8 cellular contexts compared by ENCODE assay signal in the genomic region with DNA sequence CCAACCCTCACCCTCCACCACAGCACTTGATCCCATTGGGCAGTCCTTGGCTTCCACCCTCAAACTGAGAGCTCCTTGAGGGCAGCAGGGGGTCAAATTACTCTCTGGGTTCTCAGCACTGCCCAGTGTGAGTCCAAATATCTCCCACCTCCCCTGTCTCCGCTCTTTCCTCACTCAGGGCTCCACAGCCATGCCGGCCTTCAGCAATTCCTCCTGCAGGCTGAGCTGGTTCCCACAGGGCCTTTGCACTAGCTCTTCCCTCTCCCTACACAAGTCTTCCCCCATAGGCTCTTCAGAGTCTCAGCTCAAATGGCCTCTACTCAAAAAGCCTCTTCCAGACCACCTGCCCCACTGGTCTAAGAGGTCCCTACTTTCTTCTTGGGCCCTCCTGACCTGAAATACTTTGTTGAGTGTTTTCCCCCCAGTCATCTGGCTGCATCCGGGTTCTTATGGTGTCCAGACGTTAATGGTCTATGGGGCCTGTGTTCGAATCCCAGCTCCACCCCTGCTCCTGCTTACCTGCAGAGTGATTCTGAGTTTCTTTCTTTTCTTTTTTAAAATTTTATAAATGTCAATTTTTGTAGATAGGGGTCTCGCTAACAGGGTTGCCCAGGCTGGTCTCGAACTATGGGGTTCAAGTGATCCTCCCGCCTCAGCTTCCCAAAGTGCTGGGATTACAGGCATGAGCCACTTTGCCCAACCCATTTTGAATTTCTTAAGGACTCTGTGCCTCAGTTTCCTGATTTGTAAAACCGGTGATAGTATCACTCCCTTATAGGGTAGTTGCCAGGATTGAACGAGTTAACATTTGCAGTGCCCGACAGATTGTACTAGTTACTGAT. TPM values are rescaled to one million over a fixed set of nuclear protein-coding genes. Genes with fewer than 3 reads are reported as not detected.
DNase-seq lines count a peak whose midpoint lies in the region; ATAC-seq and TF ChIP-seq lines count a peak whose summit lies in the region.

No MANE protein-coding gene starts in this region.

- peaks cover 32% of the 10 kb centered on the region for H3K79me2 ChIP-seq in smooth muscle cell (ENCODE audit: low read depth)

- no peaks in the 10 kb centered on the region for H3K9me3 ChIP-seq in iPS DF 6.9 (ENCODE audit: control insufficient read depth, insufficient read depth, low read length)
- no peaks in the 10 kb centered on the region for H3K9me3 ChIP-seq in smooth muscle cell (replicated peaks; ENCODE audit: low read depth)

- CTCF ChIA-PET in activated CD8-positive, alpha-beta T cell treated with anti-CD3 and anti-CD28 coated beads, Interleukin-2, amount 10 ng/mL, durations not matched to agents 7 days and 5 days (lab: Charles Lee), result interaction anchor here (0.9 to 1.3 kb wide), 2 partner anchors 27 to 78 kb away, joined by 3 to 8 read pairs; no protein-coding TSS in a partner anchor

- WGBS in iPS DF 6.9 (ENCODE audit: insufficient coverage, insufficient read length), result no CpG with 5 or more reads among the region's 11 CpGs
- WGBS in smooth muscle cell (ENCODE audit: low lambda C conversion rate), result 77% methylated on average over 11 of the region's 11 CpGs

- peaks cover 41% of the 10 kb centered on the region for H3K4me1 Mint-ChIP-seq in activated CD8-positive, alpha-beta T cell treated with anti-CD3 and anti-CD28 coated beads, Interleukin-2, amount 10 ng/mL, durations not matched to agents 7 days and 5 days (ENCODE audit: low read depth)

- no peak overlapping the region for H3K9ac ChIP-seq in smooth muscle cell (ENCODE audit: low read depth)

- H3K27me3 ChIP-seq in iPS DF 6.9 (ENCODE audit: control insufficient read depth, insufficient read depth, low read length) (no peaks in the 10 kb centered on the region), smooth muscle cell (ENCODE audit: low read depth) (no peaks in the 10 kb centered on the region)

- no peak overlapping the region for H3K27ac ChIP-seq in iPS DF 6.9 (ENCODE audit: low read length)
- H3K27ac ChIP-seq in smooth muscle cell (ENCODE audit: low read depth), result peak overlapping the region; percentile 87

- no peaks in the 10 kb centered on the region for H3F3A ChIP-seq in smooth muscle cell (ENCODE audit: low read depth)

- H3K36me3 Mint-ChIP-seq in activated CD8-positive, alpha-beta T cell treated with anti-CD3 and anti-CD28 coated beads, Interleukin-2, amount 10 ng/mL, durations not matched to agents 7 days and 5 days (ENCODE audit: low read depth), result peaks cover 34% of the 10 kb centered on the region

- H3K36me3 ChIP-seq in iPS DF 6.9 (ENCODE audit: control insufficient read depth, insufficient read depth, low read length) (no peaks in the 10 kb centered on the region), smooth muscle cell (ENCODE audit: low read depth) (no peaks in the 10 kb centered on the region)

- ATAC-seq in activated CD8-positive, alpha-beta T cell treated with anti-CD3 and anti-CD28 coated beads, Interleukin-2, amount 10 ng/mL, durations not matched to agents 7 days and 5 days, result no peak
- no peak for ATAC-seq in GM21619 (IDR thresholded peaks at IDR 0.05; ENCODE audit: unreplicated experiment)

- H3K4me1 ChIP-seq in iPS DF 6.9 (ENCODE audit: control insufficient read depth, insufficient read depth, low read length), result peaks cover 6% of the 10 kb centered on the region; the same call in 1 of the 2 replicates
- peaks cover 17% of the 10 kb centered on the region for H3K4me1 ChIP-seq in smooth muscle cell (ENCODE audit: low read depth)

- DNase-seq in HFF-Myc (ENCODE audit: extremely low read depth, low read depth), result no peak
- DNase-seq in activated CD8-positive, alpha-beta T cell treated with anti-CD3 and anti-CD28 coated beads, Interleukin-2, amount 10 ng/mL, durations not matched to agents 7 days and 5 days, result no peak
- DNase-seq in iPS DF 6.9 (ENCODE audit: low read depth, low spot score), result no peak
- DNase-seq in smooth muscle cell (lab: John Stamatoyannopoulos, UW; ENCODE audit: unreplicated experiment), result no peak
- DNase-seq in NCI-H2107 treated with DMSO at 0.1 percent for 48 hours (lab: John Stamatoyannopoulos, UW; ENCODE audit: unreplicated experiment), result no peak
- no peak for DNase-seq in stimulated activated CD4-positive, alpha-beta T cell treated with anti-CD3 and anti-CD28 coated beads, Interleukin-4, amount 100 ng/mL, for 1 hour
- no peak for DNase-seq in activated CD8-positive, alpha-beta memory T cell treated with anti-CD3 and anti-CD28 coated beads, Interleukin-2, amount 50 U/mL, for 48 hours

- TF ChIP-seq CTCF in HFF-Myc (IDR thresholded peaks at IDR 0.05; ENCODE audit: low read depth, low read length, missing control alignments) (no peak), smooth muscle cell (IDR thresholded peaks at IDR 0.05; ENCODE audit: borderline replicate concordance, insufficient read depth, poor library complexity, severe bottlenecking) (no peak)

- H2AFZ ChIP-seq in smooth muscle cell (ENCODE audit: low read depth), result no peak overlapping the region

- H3K9me3 Mint-ChIP-seq in activated CD8-positive, alpha-beta T cell treated with anti-CD3 and anti-CD28 coated beads, Interleukin-2, amount 10 ng/mL, durations not matched to agents 7 days and 5 days (ENCODE audit: insufficient read depth), result no peaks in the 10 kb centered on the region

- H3K4me2 ChIP-seq in smooth muscle cell, result peak overlapping the region; percentile 100

- H3K27me3 Mint-ChIP-seq in activated CD8-positive, alpha-beta T cell treated with anti-CD3 and anti-CD28 coated beads, Interleukin-2, amount 10 ng/mL, durations not matched to agents 7 days and 5 days (ENCODE audit: low read depth), result peaks cover 2% of the 10 kb centered on the region

- peak overlapping the region; percentile 86 for H3K4me3 Mint-ChIP-seq in activated CD8-positive, alpha-beta T cell treated with anti-CD3 and anti-CD28 coated beads, Interleukin-2, amount 10 ng/mL, durations not matched to agents 7 days and 5 days

- H3K4me3 ChIP-seq in HFF-Myc (replicated peaks; ENCODE audit: low read depth, low read length) (peak overlapping the region; percentile 59), iPS DF 6.9 (ENCODE audit: low read length) (peak overlapping the region; percentile 96; the same call in 1 of the 2 replicates), smooth muscle cell (peak overlapping the region; percentile 96)

- H4K20me1 ChIP-seq in smooth muscle cell (ENCODE audit: low read depth), result peaks cover 24% of the 10 kb centered on the region

- peak overlapping the region; percentile 92 for H3K27ac Mint-ChIP-seq in activated CD8-positive, alpha-beta T cell treated with anti-CD3 and anti-CD28 coated beads, Interleukin-2, amount 10 ng/mL, durations not matched to agents 7 days and 5 days

- POLR2A ChIA-PET in activated CD8-positive, alpha-beta T cell treated with anti-CD3 and anti-CD28 coated beads, Interleukin-2, amount 10 ng/mL, durations not matched to agents 7 days and 5 days (lab: Charles Lee), result interaction anchor here (0.6 to 1.5 kb wide), 6 partner anchors 9 to 76 kb away, joined by 3 to 6 read pairs (median 4); no protein-coding TSS in a partner anchor

RNA-seq across cellular contexts. Expression of a gene that starts 1.0 kb away (rescaled TPM):
- total RNA-seq in activated CD8-positive, alpha-beta T cell treated with anti-CD3 and anti-CD28 coated beads, Interleukin-2, amount 10 ng/mL, durations not matched to agents 7 days and 5 days, result 100 to 1,000 TPM; 231 to 237 TPM
- 13.4 and 17.2 TPM in 2 replicates for total RNA-seq in smooth muscle cell
- 24.0 and 35.3 TPM in 2 replicates for polyA plus RNA-seq in smooth muscle cell

RNA-seq across cellular contexts. Expression of a gene that starts 44.2 kb away (rescaled TPM):
- 10 to 100 TPM; 87.3 to 94.9 TPM for total RNA-seq in activated CD8-positive, alpha-beta T cell treated with anti-CD3 and anti-CD28 coated beads, Interleukin-2, amount 10 ng/mL, durations not matched to agents 7 days and 5 days
- 35.7 and 36.9 TPM in 2 replicates for total RNA-seq in smooth muscle cell
- 59.1 and 61.2 TPM in 2 replicates for polyA plus RNA-seq in smooth muscle cell

Comparison
In these comparisons a context has a peak if more than half of its experiments do, and no peak if none do; other contexts are left out.
1. RNA of a gene that starts 1.0 kb away (total RNA-seq): 231 to 237 TPM in activated CD8-positive, alpha-beta T cell treated with anti-CD3 and anti-CD28 coated beads, Interleukin-2, amount 10 ng/mL, durations not matched to agents 7 days and 5 days; 13.4 to 17.2 TPM in smooth muscle cell; every median in the first group is over 10 times any median in the second.
2. Peak in every context shown above with its lines, with median percentiles within 50 percentile points of each other: H3K4me3 ChIP-seq.